1 cellular context compared by ENCODE assay signal in genomic region chr10:7610651-7611389, GRCh38.
TF ChIP-seq lines count a peak whose summit lies in the region.

No MANE protein-coding gene starts in this region.

TF ChIP-seq in K562, 482 proteins besides CTCF, POLR2A, EP300 and RAD21 (continued from another document and continues in another):
- TF ChIP-seq, protein P1, sequence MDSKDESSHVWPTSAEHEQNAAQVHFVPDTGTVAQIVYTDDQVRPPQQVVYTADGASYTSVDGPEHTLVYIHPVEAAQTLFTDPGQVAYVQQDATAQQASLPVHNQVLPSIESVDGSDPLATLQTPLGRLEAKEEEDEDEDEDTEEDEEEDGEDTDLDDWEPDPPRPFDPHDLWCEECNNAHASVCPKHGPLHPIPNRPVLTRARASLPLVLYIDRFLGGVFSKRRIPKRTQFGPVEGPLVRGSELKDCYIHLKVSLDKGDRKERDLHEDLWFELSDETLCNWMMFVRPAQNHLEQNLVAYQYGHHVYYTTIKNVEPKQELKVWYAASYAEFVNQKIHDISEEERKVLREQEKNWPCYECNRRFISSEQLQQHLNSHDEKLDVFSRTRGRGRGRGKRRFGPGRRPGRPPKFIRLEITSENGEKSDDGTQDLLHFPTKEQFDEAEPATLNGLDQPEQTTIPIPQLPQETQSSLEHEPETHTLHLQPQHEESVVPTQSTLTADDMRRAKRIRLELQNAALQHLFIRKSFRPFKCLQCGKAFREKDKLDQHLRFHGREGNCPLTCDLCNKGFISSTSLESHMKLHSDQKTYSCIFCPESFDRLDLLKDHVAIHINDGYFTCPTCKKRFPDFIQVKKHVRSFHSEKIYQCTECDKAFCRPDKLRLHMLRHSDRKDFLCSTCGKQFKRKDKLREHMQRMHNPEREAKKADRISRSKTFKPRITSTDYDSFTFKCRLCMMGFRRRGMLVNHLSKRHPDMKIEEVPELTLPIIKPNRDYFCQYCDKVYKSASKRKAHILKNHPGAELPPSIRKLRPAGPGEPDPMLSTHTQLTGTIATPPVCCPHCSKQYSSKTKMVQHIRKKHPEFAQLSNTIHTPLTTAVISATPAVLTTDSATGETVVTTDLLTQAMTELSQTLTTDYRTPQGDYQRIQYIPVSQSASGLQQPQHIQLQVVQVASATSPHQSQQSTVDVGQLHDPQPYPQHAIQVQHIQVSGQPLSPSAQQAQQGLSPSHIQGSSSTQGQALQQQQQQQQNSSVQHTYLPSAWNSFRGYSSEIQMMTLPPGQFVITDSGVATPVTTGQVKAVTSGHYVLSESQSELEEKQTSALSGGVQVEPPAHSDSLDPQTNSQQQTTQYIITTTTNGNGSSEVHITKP (IDR thresholded peaks at IDR 0.05; ENCODE audit: partially characterized antibody) = no peak
- TF ChIP-seq, protein P2, sequence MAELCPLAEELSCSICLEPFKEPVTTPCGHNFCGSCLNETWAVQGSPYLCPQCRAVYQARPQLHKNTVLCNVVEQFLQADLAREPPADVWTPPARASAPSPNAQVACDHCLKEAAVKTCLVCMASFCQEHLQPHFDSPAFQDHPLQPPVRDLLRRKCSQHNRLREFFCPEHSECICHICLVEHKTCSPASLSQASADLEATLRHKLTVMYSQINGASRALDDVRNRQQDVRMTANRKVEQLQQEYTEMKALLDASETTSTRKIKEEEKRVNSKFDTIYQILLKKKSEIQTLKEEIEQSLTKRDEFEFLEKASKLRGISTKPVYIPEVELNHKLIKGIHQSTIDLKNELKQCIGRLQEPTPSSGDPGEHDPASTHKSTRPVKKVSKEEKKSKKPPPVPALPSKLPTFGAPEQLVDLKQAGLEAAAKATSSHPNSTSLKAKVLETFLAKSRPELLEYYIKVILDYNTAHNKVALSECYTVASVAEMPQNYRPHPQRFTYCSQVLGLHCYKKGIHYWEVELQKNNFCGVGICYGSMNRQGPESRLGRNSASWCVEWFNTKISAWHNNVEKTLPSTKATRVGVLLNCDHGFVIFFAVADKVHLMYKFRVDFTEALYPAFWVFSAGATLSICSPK (IDR thresholded peaks at IDR 0.05; ENCODE audit: borderline replicate concordance) = no peak
- no peak for TF ChIP-seq CHD1 (IDR thresholded peaks at IDR 0.05; ENCODE audit: low read length)
- TF ChIP-seq FIP1L1 (IDR thresholded peaks at IDR 0.05; ENCODE audit: low read depth, low read length, poor library complexity, severe bottlenecking) = no peak
- no peak for TF ChIP-seq NR2C1 (IDR thresholded peaks at IDR 0.05)
- TF ChIP-seq NR2C1 (tag; IDR thresholded peaks at IDR 0.05) = peak; percentile 38
- TF ChIP-seq SOX6 (IDR thresholded peaks at IDR 0.05) = no peak
- no peak for TF ChIP-seq ILF3 (IDR thresholded peaks at IDR 0.05; ENCODE audit: borderline replicate concordance)
- TF ChIP-seq SRSF3 (IDR thresholded peaks at IDR 0.05; ENCODE audit: insufficient read depth, low read length) = no peak
- TF ChIP-seq, protein P3, sequence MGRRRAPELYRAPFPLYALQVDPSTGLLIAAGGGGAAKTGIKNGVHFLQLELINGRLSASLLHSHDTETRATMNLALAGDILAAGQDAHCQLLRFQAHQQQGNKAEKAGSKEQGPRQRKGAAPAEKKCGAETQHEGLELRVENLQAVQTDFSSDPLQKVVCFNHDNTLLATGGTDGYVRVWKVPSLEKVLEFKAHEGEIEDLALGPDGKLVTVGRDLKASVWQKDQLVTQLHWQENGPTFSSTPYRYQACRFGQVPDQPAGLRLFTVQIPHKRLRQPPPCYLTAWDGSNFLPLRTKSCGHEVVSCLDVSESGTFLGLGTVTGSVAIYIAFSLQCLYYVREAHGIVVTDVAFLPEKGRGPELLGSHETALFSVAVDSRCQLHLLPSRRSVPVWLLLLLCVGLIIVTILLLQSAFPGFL (CRISPR knock-in tag; IDR thresholded peaks at IDR 0.05) = no peak
- no peak for TF ChIP-seq JUN (IDR thresholded peaks at IDR 0.05; ENCODE audit: borderline replicate concordance, low read depth, low read length)
- no peak for TF ChIP-seq JUN (CRISPR knock-in tag; IDR thresholded peaks at IDR 0.05; ENCODE audit: borderline replicate concordance)
- TF ChIP-seq, protein P4, sequence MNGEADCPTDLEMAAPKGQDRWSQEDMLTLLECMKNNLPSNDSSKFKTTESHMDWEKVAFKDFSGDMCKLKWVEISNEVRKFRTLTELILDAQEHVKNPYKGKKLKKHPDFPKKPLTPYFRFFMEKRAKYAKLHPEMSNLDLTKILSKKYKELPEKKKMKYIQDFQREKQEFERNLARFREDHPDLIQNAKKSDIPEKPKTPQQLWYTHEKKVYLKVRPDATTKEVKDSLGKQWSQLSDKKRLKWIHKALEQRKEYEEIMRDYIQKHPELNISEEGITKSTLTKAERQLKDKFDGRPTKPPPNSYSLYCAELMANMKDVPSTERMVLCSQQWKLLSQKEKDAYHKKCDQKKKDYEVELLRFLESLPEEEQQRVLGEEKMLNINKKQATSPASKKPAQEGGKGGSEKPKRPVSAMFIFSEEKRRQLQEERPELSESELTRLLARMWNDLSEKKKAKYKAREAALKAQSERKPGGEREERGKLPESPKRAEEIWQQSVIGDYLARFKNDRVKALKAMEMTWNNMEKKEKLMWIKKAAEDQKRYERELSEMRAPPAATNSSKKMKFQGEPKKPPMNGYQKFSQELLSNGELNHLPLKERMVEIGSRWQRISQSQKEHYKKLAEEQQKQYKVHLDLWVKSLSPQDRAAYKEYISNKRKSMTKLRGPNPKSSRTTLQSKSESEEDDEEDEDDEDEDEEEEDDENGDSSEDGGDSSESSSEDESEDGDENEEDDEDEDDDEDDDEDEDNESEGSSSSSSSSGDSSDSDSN (IDR thresholded peaks at IDR 0.05; ENCODE audit: borderline replicate concordance in 1 of 2, low read depth in 2 of 2, low read length in 2 of 2) = no peak
- TF ChIP-seq ELF2 (CRISPR knock-in tag; IDR thresholded peaks at IDR 0.05) = 0 out of 2 replicates have a peak, but pooled peaks have one; percentile 32
- TF ChIP-seq, protein P5, sequence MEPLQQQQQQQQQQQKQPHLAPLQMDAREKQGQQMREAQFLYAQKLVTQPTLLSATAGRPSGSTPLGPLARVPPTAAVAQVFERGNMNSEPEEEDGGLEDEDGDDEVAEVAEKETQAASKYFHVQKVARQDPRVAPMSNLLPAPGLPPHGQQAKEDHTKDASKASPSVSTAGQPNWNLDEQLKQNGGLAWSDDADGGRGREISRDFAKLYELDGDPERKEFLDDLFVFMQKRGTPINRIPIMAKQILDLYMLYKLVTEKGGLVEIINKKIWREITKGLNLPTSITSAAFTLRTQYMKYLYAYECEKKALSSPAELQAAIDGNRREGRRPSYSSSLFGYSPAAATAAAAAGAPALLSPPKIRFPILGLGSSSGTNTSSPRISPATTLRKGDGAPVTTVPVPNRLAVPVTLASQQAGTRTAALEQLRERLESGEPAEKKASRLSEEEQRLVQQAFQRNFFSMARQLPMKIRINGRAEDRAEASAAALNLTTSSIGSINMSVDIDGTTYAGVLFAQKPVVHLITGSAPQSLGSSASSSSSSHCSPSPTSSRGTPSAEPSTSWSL (CRISPR knock-in tag; IDR thresholded peaks at IDR 0.05; ENCODE audit: borderline replicate concordance) = no peak
- TF ChIP-seq SRF (CRISPR knock-in tag; IDR thresholded peaks at IDR 0.05) = no peak
- TF ChIP-seq, protein P6, sequence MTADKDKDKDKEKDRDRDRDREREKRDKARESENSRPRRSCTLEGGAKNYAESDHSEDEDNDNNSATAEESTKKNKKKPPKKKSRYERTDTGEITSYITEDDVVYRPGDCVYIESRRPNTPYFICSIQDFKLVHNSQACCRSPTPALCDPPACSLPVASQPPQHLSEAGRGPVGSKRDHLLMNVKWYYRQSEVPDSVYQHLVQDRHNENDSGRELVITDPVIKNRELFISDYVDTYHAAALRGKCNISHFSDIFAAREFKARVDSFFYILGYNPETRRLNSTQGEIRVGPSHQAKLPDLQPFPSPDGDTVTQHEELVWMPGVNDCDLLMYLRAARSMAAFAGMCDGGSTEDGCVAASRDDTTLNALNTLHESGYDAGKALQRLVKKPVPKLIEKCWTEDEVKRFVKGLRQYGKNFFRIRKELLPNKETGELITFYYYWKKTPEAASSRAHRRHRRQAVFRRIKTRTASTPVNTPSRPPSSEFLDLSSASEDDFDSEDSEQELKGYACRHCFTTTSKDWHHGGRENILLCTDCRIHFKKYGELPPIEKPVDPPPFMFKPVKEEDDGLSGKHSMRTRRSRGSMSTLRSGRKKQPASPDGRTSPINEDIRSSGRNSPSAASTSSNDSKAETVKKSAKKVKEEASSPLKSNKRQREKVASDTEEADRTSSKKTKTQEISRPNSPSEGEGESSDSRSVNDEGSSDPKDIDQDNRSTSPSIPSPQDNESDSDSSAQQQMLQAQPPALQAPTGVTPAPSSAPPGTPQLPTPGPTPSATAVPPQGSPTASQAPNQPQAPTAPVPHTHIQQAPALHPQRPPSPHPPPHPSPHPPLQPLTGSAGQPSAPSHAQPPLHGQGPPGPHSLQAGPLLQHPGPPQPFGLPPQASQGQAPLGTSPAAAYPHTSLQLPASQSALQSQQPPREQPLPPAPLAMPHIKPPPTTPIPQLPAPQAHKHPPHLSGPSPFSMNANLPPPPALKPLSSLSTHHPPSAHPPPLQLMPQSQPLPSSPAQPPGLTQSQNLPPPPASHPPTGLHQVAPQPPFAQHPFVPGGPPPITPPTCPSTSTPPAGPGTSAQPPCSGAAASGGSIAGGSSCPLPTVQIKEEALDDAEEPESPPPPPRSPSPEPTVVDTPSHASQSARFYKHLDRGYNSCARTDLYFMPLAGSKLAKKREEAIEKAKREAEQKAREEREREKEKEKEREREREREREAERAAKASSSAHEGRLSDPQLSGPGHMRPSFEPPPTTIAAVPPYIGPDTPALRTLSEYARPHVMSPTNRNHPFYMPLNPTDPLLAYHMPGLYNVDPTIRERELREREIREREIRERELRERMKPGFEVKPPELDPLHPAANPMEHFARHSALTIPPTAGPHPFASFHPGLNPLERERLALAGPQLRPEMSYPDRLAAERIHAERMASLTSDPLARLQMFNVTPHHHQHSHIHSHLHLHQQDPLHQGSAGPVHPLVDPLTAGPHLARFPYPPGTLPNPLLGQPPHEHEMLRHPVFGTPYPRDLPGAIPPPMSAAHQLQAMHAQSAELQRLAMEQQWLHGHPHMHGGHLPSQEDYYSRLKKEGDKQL (CRISPR knock-in tag; IDR thresholded peaks at IDR 0.05; ENCODE audit: borderline replicate concordance) = no peak
- TF ChIP-seq ETS2 (tag; IDR thresholded peaks at IDR 0.05; ENCODE audit: borderline replicate concordance, poor library complexity, severe bottlenecking) = no peak
- TF ChIP-seq ZNF518B (CRISPR knock-in tag; IDR thresholded peaks at IDR 0.05) = no peak
- TF ChIP-seq, protein P7, sequence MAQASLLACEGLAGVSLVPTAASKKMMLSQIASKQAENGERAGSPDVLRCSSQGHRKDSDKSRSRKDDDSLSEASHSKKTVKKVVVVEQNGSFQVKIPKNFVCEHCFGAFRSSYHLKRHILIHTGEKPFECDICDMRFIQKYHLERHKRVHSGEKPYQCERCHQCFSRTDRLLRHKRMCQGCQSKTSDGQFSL (CRISPR knock-in tag; IDR thresholded peaks at IDR 0.05) = no peak
- TF ChIP-seq, protein P7 (tag; IDR thresholded peaks at IDR 0.05) = no peak; a peak in 1 of 4 replicates
- no peak for TF ChIP-seq NR2F6 (CRISPR knock-in tag; IDR thresholded peaks at IDR 0.05)
- TF ChIP-seq CTCFL (IDR thresholded peaks at IDR 0.05; ENCODE audit: borderline replicate concordance, insufficient read depth, low read depth, low read length, poor library complexity, severe bottlenecking) = no peak
- TF ChIP-seq CEBPB (tag; IDR thresholded peaks at IDR 0.05) = 0 out of 2 replicates have a peak, but pooled peaks have one; percentile 17
- TF ChIP-seq ZBED1 (IDR thresholded peaks at IDR 0.05) = no peak
- TF ChIP-seq KAT7 (CRISPR knock-in tag; IDR thresholded peaks at IDR 0.05; ENCODE audit: borderline replicate concordance) = no peak
- TF ChIP-seq ETV1 (tag; conservative IDR thresholded peaks at IDR 0.05; ENCODE audit: low read depth) = 0 out of 2 replicates have a peak, but pooled peaks have one; percentile 27
- no peak for TF ChIP-seq IRF2 (CRISPR knock-in tag; IDR thresholded peaks at IDR 0.05)
- no peak for TF ChIP-seq ZNF3 (CRISPR knock-in tag; IDR thresholded peaks at IDR 0.05)
- TF ChIP-seq ZNF311 (CRISPR knock-in tag; IDR thresholded peaks at IDR 0.05) = no peak
- TF ChIP-seq ZNF146 (CRISPR knock-in tag; IDR thresholded peaks at IDR 0.05; ENCODE audit: unreplicated experiment) = no peak
- TF ChIP-seq EZH2 (IDR thresholded peaks at IDR 0.05; ENCODE audit: borderline replicate concordance, low read depth, low read length) = no peak
- TF ChIP-seq ZNF174 (CRISPR knock-in tag; IDR thresholded peaks at IDR 0.05) = no peak
- no peak for TF ChIP-seq ZNF324 (CRISPR knock-in tag; IDR thresholded peaks at IDR 0.05)
- TF ChIP-seq PYGO2 (tag; IDR thresholded peaks at IDR 0.05) = no peak
- no peak for TF ChIP-seq TBP (optimal IDR thresholded peaks at IDR 0.05; ENCODE audit: low read depth, low read length)
- TF ChIP-seq DMBX1 (CRISPR knock-in tag; IDR thresholded peaks at IDR 0.05; ENCODE audit: borderline replicate concordance) = no peak
